13 cellular contexts compared by ENCODE assay signal in genomic region chr3:13332740-13333139, GRCh38.
A peak's percentile ranks its signal among the peaks of the same experiment; 100 is the strongest.
DNase-seq lines count a peak whose midpoint lies in the region; ATAC-seq and TF ChIP-seq lines count a peak whose summit lies in the region.
"Had no signal": no experiment of that assay in that cellular context is flagged by ENCODE, and none has a peak within 500 bp of the region (broad histone marks: within the 10 kb centered on the region; RNA-seq: fewer than 3 reads in every experiment).

No MANE protein-coding gene starts in this region.

- peaks cover 8% of the 10 kb centered on the region; the same call in 1 of the 2 replicates for H3K79me2 ChIP-seq in Karpas-422 (ENCODE audit: low read length)

- H3K9ac ChIP-seq in Karpas-422 (ENCODE audit: low read length): peak overlapping the region; percentile 66

- H3K9me3 ChIP-seq in Karpas-422 (ENCODE audit: low read length) (no peaks in the 10 kb centered on the region), body of pancreas (no peaks in the 10 kb centered on the region)

- peak overlapping the region; percentile 63 for H3K27ac Mint-ChIP-seq in activated naive CD8-positive, alpha-beta T cell treated with anti-CD3 and anti-CD28 coated beads for 36 hours
- no peak overlapping the region for H3K27ac Mint-ChIP-seq in activated naive CD8-positive, alpha-beta T cell treated with anti-CD3 and anti-CD28 coated beads, Interleukin-2, amount 50 U/mL, for 24 hours
- peak overlapping the region; percentile 80 to 87 for H3K27ac Mint-ChIP-seq in stimulated activated naive CD8-positive, alpha-beta T cell treated with anti-CD3 and anti-CD28 coated beads, Interleukin-15, amount 100 ng/mL, for 72 hours

- H3K36me3 ChIP-seq in Karpas-422 (ENCODE audit: insufficient read depth, low read length) (peaks cover 53% of the 10 kb centered on the region), body of pancreas (replicated peaks in 1 of 2; ENCODE audit: insufficient read depth in 1 of 2, low read depth in 2 of 2) (no peaks in the 10 kb centered on the region)

- 49% methylated on average over 6 of the region's 6 CpGs; no CpG with 5 or more reads in 1 of the 2 donors for WGBS in body of pancreas, 2 donors

- intact Hi-C loops in body of pancreas (cut with DNase I): no loop called here

- H3K27me3 Mint-ChIP-seq in activated naive CD8-positive, alpha-beta T cell treated with anti-CD3 and anti-CD28 coated beads for 36 hours: no peaks in the 10 kb centered on the region
- no peaks in the 10 kb centered on the region for H3K27me3 Mint-ChIP-seq in activated naive CD8-positive, alpha-beta T cell treated with anti-CD3 and anti-CD28 coated beads, Interleukin-2, amount 50 U/mL, for 24 hours
- no peaks in the 10 kb centered on the region for H3K27me3 Mint-ChIP-seq in stimulated activated naive CD8-positive, alpha-beta T cell treated with anti-CD3 and anti-CD28 coated beads, Interleukin-15, amount 100 ng/mL, for 72 hours

- H3K4me3 ChIP-seq in Karpas-422 (ENCODE audit: low read length): 0 out of 2 replicates have a peak overlapping the region, but pooled peaks have one; percentile 5
- H3K4me3 ChIP-seq in body of pancreas: no peak overlapping the region
- H3K4me3 ChIP-seq: SK-N-MC had no signal

- no peak for ATAC-seq in activated naive CD8-positive, alpha-beta T cell treated with anti-CD3 and anti-CD28 coated beads, Interleukin-2, amount 50 U/mL, for 24 hours
- peak; percentile 10 for ATAC-seq in body of pancreas
- ATAC-seq in stimulated activated naive CD8-positive, alpha-beta T cell treated with anti-CD3 and anti-CD28 coated beads, Interleukin-15, amount 100 ng/mL, for 72 hours: peak; percentile 15
- no peak for ATAC-seq in GM21786 (IDR thresholded peaks at IDR 0.05; ENCODE audit: unreplicated experiment)
- ATAC-seq in GM21576 (IDR thresholded peaks at IDR 0.05; ENCODE audit: unreplicated experiment): no peak

- H3K27ac ChIP-seq in Karpas-422 (ENCODE audit: low read length): peak overlapping the region; percentile 97
- peak overlapping the region; percentile 67 to 78 (median 72) for H3K27ac ChIP-seq in body of pancreas
- H3K27ac ChIP-seq: SK-N-MC had no signal

- DNase-seq in activated naive CD8-positive, alpha-beta T cell treated with anti-CD3 and anti-CD28 coated beads for 36 hours: no peak
- no peak for DNase-seq in activated naive CD8-positive, alpha-beta T cell treated with anti-CD3 and anti-CD28 coated beads, Interleukin-2, amount 50 U/mL, for 24 hours
- DNase-seq in Karpas-422 (no peak), body of pancreas (peak; percentile 33 to 79 (median 57))
- no peak for DNase-seq in stimulated activated naive CD8-positive, alpha-beta T cell treated with anti-CD3 and anti-CD28 coated beads, Interleukin-15, amount 100 ng/mL, for 72 hours
- no peak for DNase-seq in stimulated activated CD4-positive, alpha-beta T cell treated with anti-CD3 and anti-CD28 coated beads, Interleukin-4, amount 100 ng/mL, for 24 hours
- DNase-seq: effector CD4-positive, alpha-beta T cell; EL; midbrain; NK-92 treated with Interleukin-12 subunit alpha and Interleukin-12 subunit beta, amount 100 ng/mL, for 24 hours had no signal

- no peaks in the 10 kb centered on the region for H3K9me3 Mint-ChIP-seq in activated naive CD8-positive, alpha-beta T cell treated with anti-CD3 and anti-CD28 coated beads for 36 hours
- no peaks in the 10 kb centered on the region for H3K9me3 Mint-ChIP-seq in activated naive CD8-positive, alpha-beta T cell treated with anti-CD3 and anti-CD28 coated beads, Interleukin-2, amount 50 U/mL, for 24 hours
- H3K9me3 Mint-ChIP-seq in stimulated activated naive CD8-positive, alpha-beta T cell treated with anti-CD3 and anti-CD28 coated beads, Interleukin-15, amount 100 ng/mL, for 72 hours: no peaks in the 10 kb centered on the region

- peak overlapping the region; percentile 60 for H3K4me2 ChIP-seq in Karpas-422 (ENCODE audit: low read depth, low read length, poor library complexity, severe bottlenecking)

- H3K4me1 ChIP-seq in Karpas-422 (ENCODE audit: low read length) (peaks cover 100% of the 10 kb centered on the region), body of pancreas (peaks cover 23% of the 10 kb centered on the region)

- no peaks in the 10 kb centered on the region for H4K20me1 ChIP-seq in Karpas-422 (ENCODE audit: insufficient read depth, low read depth, low read length)

- H3K36me3 Mint-ChIP-seq in activated naive CD8-positive, alpha-beta T cell treated with anti-CD3 and anti-CD28 coated beads for 36 hours: peaks cover 31% of the 10 kb centered on the region
- H3K36me3 Mint-ChIP-seq in activated naive CD8-positive, alpha-beta T cell treated with anti-CD3 and anti-CD28 coated beads, Interleukin-2, amount 50 U/mL, for 24 hours (ENCODE audit: low read depth): peaks cover 38% of the 10 kb centered on the region

- no peak for TF ChIP-seq POLR2A in body of pancreas (IDR thresholded peaks at IDR 0.05)

- TF ChIP-seq CTCF in body of pancreas (IDR thresholded peaks at IDR 0.05): no peak

- no peaks in the 10 kb centered on the region for H3K9me2 ChIP-seq in Karpas-422 (replicated peaks; ENCODE audit: insufficient read depth, low read length)

- H3K4me1 Mint-ChIP-seq in activated naive CD8-positive, alpha-beta T cell treated with anti-CD3 and anti-CD28 coated beads for 36 hours: peaks cover 2% of the 10 kb centered on the region
- peaks cover 11% of the 10 kb centered on the region for H3K4me1 Mint-ChIP-seq in activated naive CD8-positive, alpha-beta T cell treated with anti-CD3 and anti-CD28 coated beads, Interleukin-2, amount 50 U/mL, for 24 hours
- no peaks in the 10 kb centered on the region for H3K4me1 Mint-ChIP-seq in stimulated activated naive CD8-positive, alpha-beta T cell treated with anti-CD3 and anti-CD28 coated beads, Interleukin-15, amount 100 ng/mL, for 72 hours

- no peaks in the 10 kb centered on the region for H3K27me3 ChIP-seq in Karpas-422 (ENCODE audit: low read length)
- no peaks in the 10 kb centered on the region for H3K27me3 ChIP-seq in body of pancreas

- H3K4me3 Mint-ChIP-seq in activated naive CD8-positive, alpha-beta T cell treated with anti-CD3 and anti-CD28 coated beads for 36 hours: no peak overlapping the region
- H3K4me3 Mint-ChIP-seq in activated naive CD8-positive, alpha-beta T cell treated with anti-CD3 and anti-CD28 coated beads, Interleukin-2, amount 50 U/mL, for 24 hours: no peak overlapping the region
- H3K4me3 Mint-ChIP-seq in stimulated activated naive CD8-positive, alpha-beta T cell treated with anti-CD3 and anti-CD28 coated beads, Interleukin-15, amount 100 ng/mL, for 72 hours: no peak overlapping the region

- H2AFZ ChIP-seq in Karpas-422 (ENCODE audit: low read length): no peak overlapping the region

Comparison
In these comparisons a context has a peak if more than half of its experiments do, and no peak if none do; other contexts are left out.
1. DNase-seq: peak in body of pancreas (4 of 4); none in activated naive CD8-positive, alpha-beta T cell treated with anti-CD3 and anti-CD28 coated beads for 36 hours (single experiment), activated naive CD8-positive, alpha-beta T cell treated with anti-CD3 and anti-CD28 coated beads, Interleukin-2, amount 50 U/mL, for 24 hours (single experiment), Karpas-422 (single experiment), stimulated activated naive CD8-positive, alpha-beta T cell treated with anti-CD3 and anti-CD28 coated beads, Interleukin-15, amount 100 ng/mL, for 72 hours (0 of 2) and stimulated activated CD4-positive, alpha-beta T cell treated with anti-CD3 and anti-CD28 coated beads, Interleukin-4, amount 100 ng/mL, for 24 hours (single experiment).
2. ATAC-seq: peak in body of pancreas (single experiment) and stimulated activated naive CD8-positive, alpha-beta T cell treated with anti-CD3 and anti-CD28 coated beads, Interleukin-15, amount 100 ng/mL, for 72 hours (single experiment); none in activated naive CD8-positive, alpha-beta T cell treated with anti-CD3 and anti-CD28 coated beads, Interleukin-2, amount 50 U/mL, for 24 hours (single experiment), GM21786 (single experiment) and GM21576 (single experiment).